ENCODE assay signal across 8 cellular contexts in the genomic region with DNA sequence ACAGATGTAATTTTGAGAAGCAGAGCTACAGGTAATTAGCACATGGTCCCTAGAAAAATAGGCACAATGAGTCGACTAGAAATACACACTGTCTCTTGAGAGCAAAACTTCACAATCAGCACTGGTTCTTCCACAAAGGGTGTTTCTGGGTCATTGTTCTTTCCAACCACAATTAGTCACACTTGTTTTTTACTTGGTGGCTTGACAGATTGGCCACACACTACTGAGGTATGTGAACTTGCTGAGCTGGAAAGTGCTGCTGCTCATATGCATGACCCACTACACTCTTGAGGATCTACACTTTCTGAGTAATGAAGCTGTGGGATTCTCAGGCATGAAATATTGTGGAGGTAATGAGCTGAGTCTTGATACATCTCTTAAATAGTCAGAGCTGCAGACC.
A peak's percentile ranks its signal among the peaks of the same experiment; 100 is the strongest.
DNase-seq lines count a peak whose midpoint lies in the region; ATAC-seq and TF ChIP-seq lines count a peak whose summit lies in the region.

No MANE protein-coding gene starts in this region.

- H3K27ac Mint-ChIP-seq in T-helper 17 cell, result no peak overlapping the region

- H3K36me3 Mint-ChIP-seq in T-helper 17 cell (ENCODE audit: low read depth), result no peaks in the 10 kb centered on the region

- WGBS in esophagus, 2 donors, result 18 to 38% methylated on average over 1 of the region's 1 CpG

- no peak for TF ChIP-seq CTCF in KMS-11 (conservative IDR thresholded peaks at IDR 0.05; ENCODE audit: low read depth, low read length)

- peak overlapping the region; percentile 32; the same call in 1 of the 2 replicates for H3K9ac ChIP-seq in KMS-11

- peak; percentile 69 for ATAC-seq in GM19351 (IDR thresholded peaks at IDR 0.05; ENCODE audit: unreplicated experiment)
- ATAC-seq in T-helper 17 cell, result no peak
- no peak for ATAC-seq in GM19455 (IDR thresholded peaks at IDR 0.05; ENCODE audit: unreplicated experiment)

- H4K20me1 ChIP-seq in KMS-11 (ENCODE audit: insufficient read depth), result no peaks in the 10 kb centered on the region

- H3K36me3 ChIP-seq in KMS-11 (ENCODE audit: insufficient read depth) (no peaks in the 10 kb centered on the region), esophagus (ENCODE audit: control insufficient read depth in 2 of 2, insufficient read depth in 2 of 2, low read length in 1 of 2) (no peaks in the 10 kb centered on the region)

- H3K27me3 Mint-ChIP-seq in T-helper 17 cell, result no peaks in the 10 kb centered on the region

- no peaks in the 10 kb centered on the region for H3K79me2 ChIP-seq in KMS-11 (ENCODE audit: insufficient read depth, low read depth)

- H3K27ac ChIP-seq in KMS-11 (peak overlapping the region; percentile 88), esophagus (ENCODE audit: low read depth in 2 of 2, low read length in 1 of 2) (peak overlapping the region; percentile 86 to 91)

- peak overlapping the region; percentile 64 for H2AFZ ChIP-seq in KMS-11 (ENCODE audit: low read depth)

- H3K4me3 ChIP-seq in KMS-11 (IDR thresholded peaks at IDR 0.05; ENCODE audit: insufficient read depth, low read depth, low read length) (no peak overlapping the region), esophagus (ENCODE audit: low read depth in 1 of 2, low read length in 2 of 2) (no peak overlapping the region)

- H3K9me3 ChIP-seq in esophagus (ENCODE audit: control insufficient read depth in 2 of 2, insufficient read depth in 1 of 2, low read depth in 1 of 2, low read length in 1 of 2) (no peaks in the 10 kb centered on the region), T-helper 17 cell (ENCODE audit: control insufficient read depth, low read length, poor library complexity, severe bottlenecking) (no peaks in the 10 kb centered on the region)

- H3K27me3 ChIP-seq in KMS-11 (ENCODE audit: insufficient read depth, low read depth) (no peaks in the 10 kb centered on the region), esophagus (ENCODE audit: control insufficient read depth in 1 of 2, insufficient read depth in 2 of 2, low read length in 2 of 2) (no peaks in the 10 kb centered on the region)

- in situ Hi-C loops in ACHN (cut with HindIII; ENCODE audit: low pct_ligation_motif_present, low pct_unique_long_range_greater_than_20kb, low sequenced_read_pairs), result no loop called here

- H3K4me3 Mint-ChIP-seq in T-helper 17 cell, result no peak overlapping the region

- peaks cover 27% of the 10 kb centered on the region for H3K4me1 ChIP-seq in KMS-11 (ENCODE audit: low read depth, poor library complexity, severe bottlenecking)
- H3K4me1 ChIP-seq in esophagus (ENCODE audit: control insufficient read depth in 2 of 2, insufficient read depth in 2 of 2, low read length in 1 of 2), result peaks cover 0 to 4% of the 10 kb centered on the region in 2 donors

- H3K4me1 Mint-ChIP-seq in T-helper 17 cell, result no peaks in the 10 kb centered on the region

- DNase-seq in ACHN, result peak; percentile 93
- DNase-seq in NCI-H524 treated with DMSO at 0.1 percent for 48 hours (lab: John Stamatoyannopoulos, UW), result no peak
- no peak for DNase-seq in T-helper 17 cell
- DNase-seq in occipital lobe (lab: John Stamatoyannopoulos, UW), result no peak

- peak overlapping the region; percentile 25 for H3K4me2 ChIP-seq in KMS-11
